Comparison of ENCODE assay signal across 22 cellular contexts in genomic region chr10:77993612-77994011, GRCh38. TPM values are rescaled to one million over a fixed set of nuclear protein-coding genes. Genes with fewer than 3 reads are reported as not detected.
DNase-seq lines count a peak whose midpoint lies in the region; ATAC-seq and TF ChIP-seq lines count a peak whose summit lies in the region.
"Had no signal": no experiment of that assay in that cellular context is flagged by ENCODE, and none has a peak within 500 bp of the region (broad histone marks: within the 10 kb centered on the region; RNA-seq: fewer than 3 reads in every experiment).

No MANE protein-coding gene starts in this region.

- no peaks in the 10 kb centered on the region for H3F3A ChIP-seq in GM23338 (replicated peaks; ENCODE audit: low read depth)
- H3F3A ChIP-seq in neural progenitor cell (ENCODE audit: low read depth), result peaks cover 19% of the 10 kb centered on the region

- no peak overlapping the region for H3K4me3 ChIP-seq in GM23338
- no peak overlapping the region for H3K4me3 ChIP-seq in WERI-Rb-1 (ENCODE audit: low read depth, low read length)
- H3K4me3 ChIP-seq in ectodermal cell (ENCODE audit: insufficient read depth, low read depth, low read length), result no peak overlapping the region
- H3K4me3 ChIP-seq in neural progenitor cell, result peak overlapping the region; percentile 3
- H3K4me3 ChIP-seq in upper lobe of right lung, result no peak overlapping the region
- H3K4me3 ChIP-seq: BLaER1 treated with 17β-estradiol and CSF1 and Interleukin-3, amounts not matched to agents 10 nM and 100 nM; GM12878; GM23248 had no signal

- H3K27ac ChIP-seq in GM23338 (ENCODE audit: low read depth) (0 out of 2 replicates have a peak overlapping the region, but pooled peaks have one; percentile 23), WERI-Rb-1 (peak overlapping the region; percentile 62), ectodermal cell (ENCODE audit: insufficient read depth, low read depth, low read length, poor library complexity, severe bottlenecking) (peak overlapping the region; percentile 33), neural progenitor cell (peak overlapping the region; percentile 26), upper lobe of right lung (no peak overlapping the region)
- H3K27ac ChIP-seq: BLaER1 treated with 17β-estradiol and CSF1 and Interleukin-3, amounts not matched to agents 10 nM and 100 nM; GM23248; HL-60 had no signal

- 56 to 64% methylated on average over 3 of the region's 3 CpGs for WGBS in ectodermal cell, 2 experiments

- H3K4me2 ChIP-seq in GM23338 (no peak overlapping the region), neural progenitor cell (peak overlapping the region; percentile 51)
- H3K4me2 ChIP-seq: BLaER1 treated with 17β-estradiol and CSF1 and Interleukin-3, amounts not matched to agents 10 nM and 100 nM had no signal

- H3K9me2 ChIP-seq in GM23338 (ENCODE audit: insufficient read depth), result no peaks in the 10 kb centered on the region

- H3K36me3 Mint-ChIP-seq in GM23338 (ENCODE audit: low read depth), result peaks cover 77% of the 10 kb centered on the region
- peaks cover 35% of the 10 kb centered on the region for H3K36me3 Mint-ChIP-seq in neural progenitor cell

- no peaks in the 10 kb centered on the region for H3K9me3 ChIP-seq in WERI-Rb-1 (ENCODE audit: severe bottlenecking)
- no peaks in the 10 kb centered on the region for H3K9me3 ChIP-seq in ectodermal cell (ENCODE audit: control insufficient read depth, low read length)
- H3K9me3 ChIP-seq in neural progenitor cell (ENCODE audit: low read depth), result no peaks in the 10 kb centered on the region
- H3K9me3 ChIP-seq in upper lobe of right lung, result no peaks in the 10 kb centered on the region
- H3K9me3 ChIP-seq: BLaER1 treated with 17β-estradiol and CSF1 and Interleukin-3, amounts not matched to agents 10 nM and 100 nM had no signal

- intact Hi-C loops in upper lobe of right lung (cut with DNase I), result no loop called here

- H3K27ac Mint-ChIP-seq in GM23338, result 0 out of 2 replicates have a peak overlapping the region, but pooled peaks have one; percentile 21
- H3K27ac Mint-ChIP-seq in neural progenitor cell, result no peak overlapping the region
- H3K27ac Mint-ChIP-seq: B cell; CD8-positive, alpha-beta T cell; HFFc6 had no signal

- no peaks in the 10 kb centered on the region for H3K4me1 ChIP-seq in GM23338 (ENCODE audit: insufficient read depth)
- H3K4me1 ChIP-seq in ectodermal cell (ENCODE audit: control insufficient read depth, insufficient read depth, low read length), result no peaks in the 10 kb centered on the region
- peaks cover 15% of the 10 kb centered on the region for H3K4me1 ChIP-seq in neural progenitor cell
- no peaks in the 10 kb centered on the region for H3K4me1 ChIP-seq in upper lobe of right lung
- H3K4me1 ChIP-seq: BLaER1 treated with 17β-estradiol and CSF1 and Interleukin-3, amounts not matched to agents 10 nM and 100 nM had no signal

- DNase-seq in GM23338 (ENCODE audit: low spot score), result no peak
- DNase-seq in WERI-Rb-1, result peak; percentile 30
- peak; percentile 53 for DNase-seq in neural progenitor cell (ENCODE audit: low spot score)
- no peak for DNase-seq in upper lobe of right lung
- DNase-seq in NCI-H526 treated with DMSO at 0.1 percent for 48 hours (lab: John Stamatoyannopoulos, UW), result no peak
- DNase-seq: 8988T; Calu3; CD8-positive, alpha-beta T cell; DMS79 treated with DMSO at 0.1 percent for 48 hours; GF-D8; GM23248; HFFc6; IMR-90; KBM-7 had no signal

- H3K27me3 ChIP-seq in GM23338 (ENCODE audit: insufficient read depth), result no peaks in the 10 kb centered on the region
- no peaks in the 10 kb centered on the region for H3K27me3 ChIP-seq in WERI-Rb-1 (ENCODE audit: insufficient read depth, low read depth, severe bottlenecking)
- H3K27me3 ChIP-seq in ectodermal cell (ENCODE audit: control insufficient read depth, insufficient read depth, low read length, poor library complexity, severe bottlenecking), result no peaks in the 10 kb centered on the region
- H3K27me3 ChIP-seq in neural progenitor cell, result no peaks in the 10 kb centered on the region
- no peaks in the 10 kb centered on the region for H3K27me3 ChIP-seq in upper lobe of right lung
- H3K27me3 ChIP-seq: BLaER1 treated with 17β-estradiol and CSF1 and Interleukin-3, amounts not matched to agents 10 nM and 100 nM had no signal

- H3K27me3 Mint-ChIP-seq in GM23338 (ENCODE audit: insufficient read depth, low read depth, poor library complexity) (no peaks in the 10 kb centered on the region), neural progenitor cell (ENCODE audit: insufficient read depth, low read depth) (peaks cover 2% of the 10 kb centered on the region)
- H3K27me3 Mint-ChIP-seq: B cell had no signal

- H3K36me3 ChIP-seq in GM23338 (ENCODE audit: insufficient read depth), result peaks cover 76% of the 10 kb centered on the region
- peaks cover 46% of the 10 kb centered on the region for H3K36me3 ChIP-seq in WERI-Rb-1
- peaks cover 37% of the 10 kb centered on the region for H3K36me3 ChIP-seq in ectodermal cell (ENCODE audit: control insufficient read depth, insufficient read depth, low read length)
- peaks cover 18% of the 10 kb centered on the region for H3K36me3 ChIP-seq in neural progenitor cell
- peaks cover 61% of the 10 kb centered on the region for H3K36me3 ChIP-seq in upper lobe of right lung

- no peak overlapping the region for H3K9ac ChIP-seq in neural progenitor cell
- H3K9ac ChIP-seq: BLaER1 treated with 17β-estradiol and CSF1 and Interleukin-3, amounts not matched to agents 10 nM and 100 nM; GM23248 had no signal

- ATAC-seq in GM23338 (no peak; the same call in 2 of the 3 replicates), HG03175 (IDR thresholded peaks at IDR 0.05; ENCODE audit: unreplicated experiment) (no peak), HG02642 (IDR thresholded peaks at IDR 0.05; ENCODE audit: poor library complexity, unreplicated experiment) (no peak), upper lobe of right lung (no peak)
- ATAC-seq: CD8-positive, alpha-beta T cell; GM12878; HCT116 had no signal

- peaks cover 11% of the 10 kb centered on the region for H4K20me1 ChIP-seq in GM23338 (replicated peaks; ENCODE audit: insufficient read depth)
- H4K20me1 ChIP-seq in neural progenitor cell (ENCODE audit: low read depth), result peaks cover 12% of the 10 kb centered on the region

- H2AFZ ChIP-seq in GM23338 (no peak overlapping the region), neural progenitor cell (replicated peaks) (no peak overlapping the region)
- H2AFZ ChIP-seq: GM23248 had no signal

- TF ChIP-seq CTCF in GM23338 (conservative IDR thresholded peaks at IDR 0.05; ENCODE audit: low read depth in 2 of 2) (no peak), WERI-Rb-1 (IDR thresholded peaks at IDR 0.05; ENCODE audit: low read depth, low read length) (no peak), neural progenitor cell (IDR thresholded peaks at IDR 0.05) (no peak), upper lobe of right lung (IDR thresholded peaks at IDR 0.05) (no peak)

- H3K4me3 Mint-ChIP-seq in GM23338 (no peak overlapping the region), neural progenitor cell (no peak overlapping the region)
- H3K4me3 Mint-ChIP-seq: B cell; CD8-positive, alpha-beta T cell; HFFc6 had no signal

- H3K4me1 Mint-ChIP-seq in GM23338, result peaks cover 10% of the 10 kb centered on the region
- H3K4me1 Mint-ChIP-seq in neural progenitor cell, result peaks cover 14% of the 10 kb centered on the region
- H3K4me1 Mint-ChIP-seq: B cell had no signal

- H3K79me2 ChIP-seq in GM23338 (replicated peaks; ENCODE audit: insufficient read depth) (peaks cover 16% of the 10 kb centered on the region; the same call in 1 of the 2 replicates), neural progenitor cell (ENCODE audit: low read depth) (no peaks in the 10 kb centered on the region)

- H3K9me3 Mint-ChIP-seq in GM23338 (no peaks in the 10 kb centered on the region), neural progenitor cell (peaks cover 2% of the 10 kb centered on the region)
- H3K9me3 Mint-ChIP-seq: CD8-positive, alpha-beta T cell; HFFc6 had no signal

TF ChIP-seq in GM23338, 12 proteins besides CTCF, POLR2A, EP300 and RAD21 (continues in another document):
- TF ChIP-seq ZNF331 (CRISPR knock-in tag; IDR thresholded peaks at IDR 0.05; ENCODE audit: low read depth), result no peak
- TF ChIP-seq ETS1 (IDR thresholded peaks at IDR 0.05), result no peak

RNA-seq across cellular contexts. Expression of gene POLR3A, which starts 35.7 kb away (rescaled TPM):
- 35.5 and 37.2 TPM in 2 replicates for total RNA-seq in GM23338 (2014; rRNA removed; shearing (Covaris generic))
- polyA plus RNA-seq in GM23338 (2016; fragmentation: Nextera tagmentation; extraction: Ambion mirVana), result 10.5 and 11.6 TPM in 2 replicates
- 25.0 TPM for polyA plus RNA-seq in ectodermal cell (2013, experiment 1 of 4)
- polyA plus RNA-seq in ectodermal cell (2013, experiment 2 of 4), result 29.5 TPM
- 17.2 TPM for polyA plus RNA-seq in ectodermal cell (2013, experiment 3 of 4)
- 19.4 TPM for polyA plus RNA-seq in ectodermal cell (2013, experiment 4 of 4)
- 16.0 and 18.0 TPM in 2 replicates for total RNA-seq in neural progenitor cell (ENCODE audit: low replicate concordance)
- total RNA-seq in upper lobe of right lung, result 13.7 TPM

RNA-seq across cellular contexts. Expression of gene RPS24, which starts 40.1 kb away (rescaled TPM):
- total RNA-seq in GM23338 (2014; rRNA removed; shearing (Covaris generic)), result 2,185 and 2,362 TPM in 2 replicates
- 3,638 and 3,797 TPM in 2 replicates for polyA plus RNA-seq in GM23338 (2016; fragmentation: Nextera tagmentation; extraction: Ambion mirVana)
- polyA plus RNA-seq in ectodermal cell (2013, experiment 1 of 4), result 2,153 TPM
- 1,963 TPM for polyA plus RNA-seq in ectodermal cell (2013, experiment 2 of 4)
- 2,480 TPM for polyA plus RNA-seq in ectodermal cell (2013, experiment 3 of 4)
- polyA plus RNA-seq in ectodermal cell (2013, experiment 4 of 4), result 2,641 TPM
- 3,232 and 5,646 TPM in 2 replicates for total RNA-seq in neural progenitor cell (ENCODE audit: low replicate concordance)
- total RNA-seq in upper lobe of right lung, result 1,039 TPM

Comparison
In these comparisons a context has a peak if more than half of its experiments do, and no peak if none do; other contexts are left out.
1. DNase-seq: peak in WERI-Rb-1 (single experiment) and neural progenitor cell (single experiment); none in GM23338 (single experiment), upper lobe of right lung (single experiment) and NCI-H526 treated with DMSO at 0.1 percent for 48 hours (single experiment).